Comparison of ENCODE assay signal across 30 cellular contexts in genomic region chr14:90418053-90418452, GRCh38.
"Had no signal": no experiment of that assay in that cellular context is flagged by ENCODE, and none has a peak within 500 bp of the region (broad histone marks: within the 10 kb centered on the region; RNA-seq: fewer than 3 reads in every experiment).

No MANE protein-coding gene starts in this region.

- FAIRE-seq: bronchial epithelial cell, TTC549 had no signal

- ATAC-seq: activated CD4-positive, alpha-beta T cell treated with anti-CD3 and anti-CD28 coated beads for 36 hours; activated CD4-positive, CD25-positive, alpha-beta regulatory T cell treated with anti-CD3 and anti-CD28 coated beads, Interleukin-2, amount 50 U/mL, for 24 hours; activated CD8-positive, alpha-beta memory T cell treated with anti-CD3 and anti-CD28 coated beads, Interleukin-2, amount 10 ng/mL, durations not matched to agents 7 days and 5 days; activated CD8-positive, alpha-beta T cell treated with anti-CD3 and anti-CD28 coated beads, Interleukin-2, amount 10 ng/mL, durations not matched to agents 7 days and 5 days; activated naive CD8-positive, alpha-beta T cell treated with anti-CD3 and anti-CD28 coated beads, Interleukin-2, amount 50 U/mL, for 24 hours had no signal

- H3K4me3 ChIP-seq: ascending aorta, cardiac muscle cell had no signal

- DNase-seq: activated CD4-positive, alpha-beta memory T cell treated with anti-CD3 and anti-CD28 coated beads, Interleukin-2, amount 10 ng/mL, durations not matched to agents 7 days and 5 days; activated CD4-positive, alpha-beta T cell treated with anti-CD3 and anti-CD28 coated beads for 1 hour; activated CD4-positive, alpha-beta T cell treated with anti-CD3 and anti-CD28 coated beads for 36 hours; activated CD4-positive, alpha-beta T cell treated with anti-CD3 and anti-CD28 coated beads for 48 hours; activated CD4-positive, alpha-beta T cell treated with anti-CD3 and anti-CD28 coated beads, Interleukin-2, amount 10 ng/mL, durations not matched to agents 7 days and 5 days; activated CD4-positive, alpha-beta T cell treated with anti-CD3 and anti-CD28 coated beads, Interleukin-2, amount 50 U/mL, for 48 hours; activated CD4-positive, CD25-positive, alpha-beta regulatory T cell; activated CD8-positive, alpha-beta memory T cell treated with anti-CD3 and anti-CD28 coated beads for 24 hours; activated CD8-positive, alpha-beta memory T cell treated with anti-CD3 and anti-CD28 coated beads, Interleukin-2, amount 10 ng/mL, durations not matched to agents 7 days and 5 days; activated CD8-positive, alpha-beta memory T cell treated with anti-CD3 and anti-CD28 coated beads, Interleukin-2, amount 50 U/mL, for 48 hours; activated CD8-positive, alpha-beta T cell treated with anti-CD3 and anti-CD28 coated beads, Interleukin-2, amount 10 ng/mL, durations not matched to agents 7 days and 5 days; activated effector memory CD4-positive, alpha-beta T cell treated with Interleukin-2 at 50 U/mL for 16 hours; activated gamma-delta T cell; activated naive CD4-positive, alpha-beta T cell treated with anti-CD3 and anti-CD28 coated beads, Interleukin-2, amount 10 ng/mL, durations not matched to agents 7 days and 5 days; activated naive CD4-positive, alpha-beta T cell treated with Interleukin-2 at 50 U/mL for 16 hours; activated naive CD8-positive, alpha-beta T cell treated with anti-CD3 and anti-CD28 coated beads, Interleukin-2, amount 10 ng/mL, durations not matched to agents 7 days and 5 days; activated naive CD8-positive, alpha-beta T cell treated with anti-CD3 and anti-CD28 coated beads, Interleukin-2, amount 50 U/mL, for 24 hours; activated T-cell treated with anti-CD3 and anti-CD28 coated beads, Interleukin-2, amount 50 U/mL, for 48 hours; amygdala; anterior cingulate cortex; caudate nucleus; cerebellar nuclear complex; T-helper 2 cell; T-helper 9 cell had no signal

- H3K9me3 ChIP-seq: ascending aorta had no signal

- H3K27ac ChIP-seq: cardiac muscle cell, VCaP had no signal

- H3K36me3 ChIP-seq: ascending aorta, cardiac muscle cell had no signal

- H3K27me3 ChIP-seq: ascending aorta, cardiac muscle cell had no signal
